Comparison of ENCODE assay signal across 10 cellular contexts in genomic region chr5:77356740-77357139, GRCh38.
DNase-seq lines count a peak whose midpoint lies in the region; ATAC-seq lines count a peak whose summit lies in the region.
"Had no signal": no experiment of that assay in that cellular context is flagged by ENCODE, and none has a peak within 500 bp of the region (broad histone marks: within the 10 kb centered on the region; RNA-seq: fewer than 3 reads in every experiment).

No MANE protein-coding gene starts in this region.

- CTCF ChIA-PET in activated CD4-positive, alpha-beta T cell treated with anti-CD3 and anti-CD28 coated beads, Interleukin-2, amount 10 ng/mL, durations not matched to agents 7 days and 5 days (lab: Charles Lee): interaction anchor here (0.8 to 1.0 kb wide), 2 partner anchors 19 to 22 kb away, joined by 3 read pairs; no protein-coding TSS in a partner anchor
- CTCF ChIA-PET in activated CD4-positive, alpha-beta memory T cell treated with anti-CD3 and anti-CD28 coated beads, Interleukin-2, amount 10 ng/mL, durations not matched to agents 7 days and 5 days (lab: Charles Lee): interaction anchor here (1.1 kb wide), 1 partner anchor 22 kb away, joined by 4 read pairs; no protein-coding TSS in a partner anchor

- ATAC-seq in HG02884 (IDR thresholded peaks at IDR 0.05; ENCODE audit: unreplicated experiment): peak; percentile 91

- DNase-seq in activated CD4-positive, alpha-beta T cell treated with anti-CD3 and anti-CD28 coated beads, Interleukin-2, amount 10 ng/mL, durations not matched to agents 7 days and 5 days: peak; percentile 11
- DNase-seq in activated CD4-positive, alpha-beta T cell treated with anti-CD3 and anti-CD28 coated beads for 4 hours: no peak
- peak; percentile 22 for DNase-seq in activated CD4-positive, alpha-beta memory T cell treated with anti-CD3 and anti-CD28 coated beads, Interleukin-2, amount 10 ng/mL, durations not matched to agents 7 days and 5 days
- peak; percentile 39 for DNase-seq in stimulated activated CD8-positive, alpha-beta memory T cell treated with anti-CD3 and anti-CD28 coated beads, Interleukin-4, amount 100 ng/mL, for 48 hours
- DNase-seq in HUDEP-2 (lab: John Stamatoyannopoulos, UW; ENCODE audit: unreplicated experiment in 76 of 76) (no peak), occipital lobe (lab: John Stamatoyannopoulos, UW) (no peak), NCI-H446 (lab: John Stamatoyannopoulos, UW) (no peak)
- DNase-seq: DND-41 had no signal

- H3K36me3 Mint-ChIP-seq in activated CD4-positive, alpha-beta T cell treated with anti-CD3 and anti-CD28 coated beads, Interleukin-2, amount 10 ng/mL, durations not matched to agents 7 days and 5 days (ENCODE audit: low read depth): peaks cover 2% of the 10 kb centered on the region
- H3K36me3 Mint-ChIP-seq in activated CD4-positive, alpha-beta memory T cell treated with anti-CD3 and anti-CD28 coated beads, Interleukin-2, amount 10 ng/mL, durations not matched to agents 7 days and 5 days (ENCODE audit: low read depth): no peaks in the 10 kb centered on the region

- no peaks in the 10 kb centered on the region for H3K9me3 Mint-ChIP-seq in activated CD4-positive, alpha-beta T cell treated with anti-CD3 and anti-CD28 coated beads, Interleukin-2, amount 10 ng/mL, durations not matched to agents 7 days and 5 days
- H3K9me3 Mint-ChIP-seq in activated CD4-positive, alpha-beta memory T cell treated with anti-CD3 and anti-CD28 coated beads, Interleukin-2, amount 10 ng/mL, durations not matched to agents 7 days and 5 days: no peaks in the 10 kb centered on the region
- H3K9me3 Mint-ChIP-seq: neural crest cell had no signal

- H3K4me1 Mint-ChIP-seq in activated CD4-positive, alpha-beta T cell treated with anti-CD3 and anti-CD28 coated beads, Interleukin-2, amount 10 ng/mL, durations not matched to agents 7 days and 5 days: peaks cover 19% of the 10 kb centered on the region
- peaks cover 14% of the 10 kb centered on the region for H3K4me1 Mint-ChIP-seq in activated CD4-positive, alpha-beta memory T cell treated with anti-CD3 and anti-CD28 coated beads, Interleukin-2, amount 10 ng/mL, durations not matched to agents 7 days and 5 days
- H3K4me1 Mint-ChIP-seq: neural crest cell had no signal

- H3K27ac Mint-ChIP-seq in activated CD4-positive, alpha-beta T cell treated with anti-CD3 and anti-CD28 coated beads, Interleukin-2, amount 10 ng/mL, durations not matched to agents 7 days and 5 days: peak overlapping the region; percentile 13
- H3K27ac Mint-ChIP-seq in activated CD4-positive, alpha-beta memory T cell treated with anti-CD3 and anti-CD28 coated beads, Interleukin-2, amount 10 ng/mL, durations not matched to agents 7 days and 5 days: no peak overlapping the region

- POLR2A ChIA-PET in activated CD4-positive, alpha-beta T cell treated with anti-CD3 and anti-CD28 coated beads, Interleukin-2, amount 10 ng/mL, durations not matched to agents 7 days and 5 days (lab: Charles Lee): no interaction called here
- POLR2A ChIA-PET in activated CD4-positive, alpha-beta memory T cell treated with anti-CD3 and anti-CD28 coated beads, Interleukin-2, amount 10 ng/mL, durations not matched to agents 7 days and 5 days (lab: Charles Lee): interaction anchor here (0.9 to 2.6 kb wide), 2 partner anchors 23 to 28 kb away, joined by 3 to 11 read pairs; no protein-coding TSS in a partner anchor

- H3K4me3 Mint-ChIP-seq in activated CD4-positive, alpha-beta T cell treated with anti-CD3 and anti-CD28 coated beads, Interleukin-2, amount 10 ng/mL, durations not matched to agents 7 days and 5 days: no peak overlapping the region
- H3K4me3 Mint-ChIP-seq in activated CD4-positive, alpha-beta memory T cell treated with anti-CD3 and anti-CD28 coated beads, Interleukin-2, amount 10 ng/mL, durations not matched to agents 7 days and 5 days: no peak overlapping the region
- H3K4me3 Mint-ChIP-seq: neural crest cell had no signal

- no peaks in the 10 kb centered on the region for H3K27me3 Mint-ChIP-seq in activated CD4-positive, alpha-beta T cell treated with anti-CD3 and anti-CD28 coated beads, Interleukin-2, amount 10 ng/mL, durations not matched to agents 7 days and 5 days
- peaks cover 11% of the 10 kb centered on the region for H3K27me3 Mint-ChIP-seq in activated CD4-positive, alpha-beta memory T cell treated with anti-CD3 and anti-CD28 coated beads, Interleukin-2, amount 10 ng/mL, durations not matched to agents 7 days and 5 days

Comparison
In these comparisons a context has a peak if more than half of its experiments do, and no peak if none do; other contexts are left out.
1. DNase-seq: peak in activated CD4-positive, alpha-beta T cell treated with anti-CD3 and anti-CD28 coated beads, Interleukin-2, amount 10 ng/mL, durations not matched to agents 7 days and 5 days (single experiment), activated CD4-positive, alpha-beta memory T cell treated with anti-CD3 and anti-CD28 coated beads, Interleukin-2, amount 10 ng/mL, durations not matched to agents 7 days and 5 days (single experiment) and stimulated activated CD8-positive, alpha-beta memory T cell treated with anti-CD3 and anti-CD28 coated beads, Interleukin-4, amount 100 ng/mL, for 48 hours (single experiment); none in activated CD4-positive, alpha-beta T cell treated with anti-CD3 and anti-CD28 coated beads for 4 hours (0 of 2), HUDEP-2 (0 of 76), occipital lobe (single experiment) and NCI-H446 (0 of 2).